ENCODE assay signal across 9 cellular contexts in genomic region chr6:79868098-79868722, GRCh38.
DNase-seq lines count a peak whose midpoint lies in the region; ATAC-seq and TF ChIP-seq lines count a peak whose summit lies in the region.
"Had no signal": no experiment of that assay in that cellular context is flagged by ENCODE, and none has a peak within 500 bp of the region (broad histone marks: within the 10 kb centered on the region; RNA-seq: fewer than 3 reads in every experiment).

No MANE protein-coding gene starts in this region.

- H3K27ac ChIP-seq in esophagus squamous epithelium = no peak overlapping the region
- H3K27ac ChIP-seq: BLaER1 had no signal

- intact Hi-C loops in esophagus squamous epithelium (cut with DNase I) = loop anchor here (5.0 kb wide), 1 partner anchor 91 kb away; no protein-coding TSS in a partner anchor

- peaks cover 6 to 17% (median 11%) of the 10 kb centered on the region in 4 donors for H3K4me1 Mint-ChIP-seq in naive thymus-derived CD8-positive, alpha-beta T cell

- POLR2A ChIA-PET in naive thymus-derived CD8-positive, alpha-beta T cell (lab: Charles Lee) = interaction anchor here (0.6 kb wide), 1 partner anchor 126 kb away, joined by 4 read pairs; no protein-coding TSS in a partner anchor

- H3K36me3 ChIP-seq in esophagus squamous epithelium = no peaks in the 10 kb centered on the region
- H3K36me3 ChIP-seq: BLaER1 had no signal

- ATAC-seq in naive thymus-derived CD8-positive, alpha-beta T cell = peak in 1 of 2 donors; percentile 28
- ATAC-seq in GM21381 (IDR thresholded peaks at IDR 0.05; ENCODE audit: unreplicated experiment) = no peak

- peak in 5 of 6 experiments; percentile 25 to 56 (median 49) for TF ChIP-seq CTCF in esophagus squamous epithelium (IDR thresholded peaks at IDR 0.05)

- DNase-seq in SIG-M5 treated with dmso at 0.1 percent for 504 hours (lab: John Stamatoyannopoulos, UW; ENCODE audit: unreplicated experiment) (peak; percentile 59), SIG-M5 (lab: John Stamatoyannopoulos, UW) (no peak), HCEC 1CT (peak; percentile 54), NCI-H2029 treated with DMSO at 0.1 percent for 48 hours (lab: John Stamatoyannopoulos, UW) (peak; percentile 70), T1000 (lab: John Stamatoyannopoulos, UW) (peak; percentile 48), esophagus squamous epithelium (lab: John Stamatoyannopoulos, UW) (no peak)
- peak in 7 of 10 donors; percentile 8 to 60 (median 43) for DNase-seq in naive thymus-derived CD8-positive, alpha-beta T cell

- no peaks in the 10 kb centered on the region for H3K9me3 Mint-ChIP-seq in naive thymus-derived CD8-positive, alpha-beta T cell

- no peaks in the 10 kb centered on the region for H3K36me3 Mint-ChIP-seq in naive thymus-derived CD8-positive, alpha-beta T cell

- no peaks in the 10 kb centered on the region for H3K9me3 ChIP-seq in esophagus squamous epithelium
- H3K9me3 ChIP-seq: BLaER1 had no signal

- no peak for TF ChIP-seq POLR2A in esophagus squamous epithelium (IDR thresholded peaks at IDR 0.05)

- peaks cover 0 to 5% (median 3%) of the 10 kb centered on the region in 5 donors for H3K27me3 Mint-ChIP-seq in naive thymus-derived CD8-positive, alpha-beta T cell

- 27% methylated on average over 12 of the region's 12 CpGs for WGBS in esophagus squamous epithelium, 2 donors

- H3K4me3 Mint-ChIP-seq in naive thymus-derived CD8-positive, alpha-beta T cell = no peak overlapping the region

- no peaks in the 10 kb centered on the region for H3K27me3 ChIP-seq in esophagus squamous epithelium
- H3K27me3 ChIP-seq: BLaER1 had no signal

- peak overlapping the region in 1 of 4 donors; percentile 39 for H3K4me3 ChIP-seq in esophagus squamous epithelium
- H3K4me3 ChIP-seq: BLaER1 had no signal

- H3K4me1 ChIP-seq in esophagus squamous epithelium = peaks cover 4 to 32% (median 12%) of the 10 kb centered on the region in 3 donors
- H3K4me1 ChIP-seq: BLaER1 had no signal

- no peak overlapping the region for H3K27ac Mint-ChIP-seq in naive thymus-derived CD8-positive, alpha-beta T cell

Comparison
In these comparisons a context has a peak if more than half of its experiments do, and no peak if none do; other contexts are left out.
1. DNase-seq: peak in SIG-M5 treated with dmso at 0.1 percent for 504 hours (single experiment), HCEC 1CT (single experiment), NCI-H2029 treated with DMSO at 0.1 percent for 48 hours (single experiment), T1000 (single experiment) and naive thymus-derived CD8-positive, alpha-beta T cell (7 of 10); none in SIG-M5 (single experiment) and esophagus squamous epithelium (single experiment).